In the genomic region with DNA sequence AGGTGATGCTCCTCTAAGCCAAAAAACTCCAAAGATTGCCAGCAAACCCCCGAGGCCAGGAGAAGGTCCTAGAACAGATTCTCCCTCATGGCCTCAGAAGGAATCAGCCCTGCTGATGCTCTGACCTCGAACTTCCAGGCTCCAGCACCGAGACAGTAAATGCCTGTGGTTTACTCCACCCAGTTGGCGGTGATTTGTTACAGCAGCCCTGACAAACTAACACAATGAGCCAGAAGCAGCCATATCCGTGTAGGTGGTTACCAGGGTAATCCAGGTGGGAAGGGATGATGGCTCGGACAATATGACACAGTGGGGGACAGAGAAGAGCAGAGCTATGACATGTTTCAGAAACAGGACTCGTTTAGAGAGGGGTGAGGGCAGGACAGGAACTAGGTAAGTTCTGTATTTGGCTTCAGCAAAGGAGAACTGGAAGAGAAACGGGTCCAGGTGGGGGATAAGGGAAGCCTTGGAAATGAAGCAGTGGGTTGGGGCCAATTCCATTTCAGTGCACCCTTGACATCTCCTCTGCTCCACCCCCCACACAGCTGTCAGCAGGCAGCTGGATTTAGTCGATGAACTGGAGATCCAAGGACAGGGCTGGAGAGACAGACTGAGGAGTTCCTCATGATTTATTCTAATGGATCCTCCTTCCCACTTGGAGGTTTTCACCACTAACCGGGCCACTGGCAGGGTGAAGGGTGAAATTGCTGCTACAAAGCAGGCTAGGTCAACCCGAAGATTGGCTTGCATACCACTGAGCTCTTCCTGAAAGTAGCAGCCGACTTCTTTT, we compare ENCODE assay signal across 14 cellular contexts.
A peak's percentile ranks its signal among the peaks of the same experiment; 100 is the strongest.
DNase-seq lines count a peak whose midpoint lies in the region; ATAC-seq and TF ChIP-seq lines count a peak whose summit lies in the region.
"Had no signal": no experiment of that assay in that cellular context is flagged by ENCODE, and none has a peak within 500 bp of the region (broad histone marks: within the 10 kb centered on the region; RNA-seq: fewer than 3 reads in every experiment).

No MANE protein-coding gene starts in this region.

- H3K27ac ChIP-seq in epithelial cell of prostate (no peak overlapping the region), ovary (no peak overlapping the region)
- H3K27ac ChIP-seq: testis had no signal

- WGBS in ovary, 3 donors = 20 to 22% (median 20%) methylated on average over 12 of the region's 12 CpGs

- ATAC-seq in esophagus mucosa = no peak
- ATAC-seq: activated CD4-positive, CD25-positive, alpha-beta regulatory T cell treated with anti-CD3 and anti-CD28 coated beads, Interleukin-2, amount 50 U/mL, for 24 hours; effector memory CD8-positive, alpha-beta T cell; SK-N-SH treated with all-trans-retinoic acid at 6 μM for 48 hours had no signal

- H3K36me3 ChIP-seq in ovary = no peaks in the 10 kb centered on the region

- H3K4me3 ChIP-seq in ovary = no peak overlapping the region
- H3K4me3 ChIP-seq: testis had no signal

- peaks cover 7% of the 10 kb centered on the region for H3K4me1 ChIP-seq in ovary (ENCODE audit: insufficient read depth)
- H3K4me1 ChIP-seq: testis had no signal

- H3K27me3 ChIP-seq in ovary = no peaks in the 10 kb centered on the region
- H3K27me3 ChIP-seq: testis had no signal

- TF ChIP-seq EP300 in ovary (IDR thresholded peaks at IDR 0.05) = no peak

- TF ChIP-seq POLR2A in ovary (IDR thresholded peaks at IDR 0.05) = no peak

- no peaks in the 10 kb centered on the region for H3K9me3 ChIP-seq in ovary
- H3K9me3 ChIP-seq: testis had no signal

- intact Hi-C loops in ovary (cut with DNase I) = no loop called here

- no peak for TF ChIP-seq CTCF in ovary (IDR thresholded peaks at IDR 0.05)

- DNase-seq in H4 (ENCODE audit: low spot score) (peak; percentile 41), NCI-H226 (peak; percentile 55), epithelial cell of prostate (ENCODE audit: low read depth, low spot score) (peak; percentile 18), ovary (peak in 4 of 5 donors; percentile 23 to 64 (median 58)), CD1c-positive myeloid dendritic cell (ENCODE audit: extremely low spot score) (no peak), HCEC 1CT (no peak)
- DNase-seq: activated T-cell treated with anti-CD3 and anti-CD28 coated beads, Interleukin-2, amount 50 U/mL, for 24 hours; amygdala; effector memory CD8-positive, alpha-beta T cell; NK-92 treated with Interleukin-12 subunit alpha and Interleukin-12 subunit beta, amount 100 ng/mL, for 24 hours; testis had no signal

Comparison
In these comparisons a context has a peak if more than half of its experiments do, and no peak if none do; other contexts are left out.
1. DNase-seq: peak in H4 (single experiment), NCI-H226 (single experiment), epithelial cell of prostate (single experiment) and ovary (4 of 5); none in CD1c-positive myeloid dendritic cell (single experiment) and HCEC 1CT (single experiment).